Comparison of ENCODE assay signal across 8 cellular contexts in the genomic region with DNA sequence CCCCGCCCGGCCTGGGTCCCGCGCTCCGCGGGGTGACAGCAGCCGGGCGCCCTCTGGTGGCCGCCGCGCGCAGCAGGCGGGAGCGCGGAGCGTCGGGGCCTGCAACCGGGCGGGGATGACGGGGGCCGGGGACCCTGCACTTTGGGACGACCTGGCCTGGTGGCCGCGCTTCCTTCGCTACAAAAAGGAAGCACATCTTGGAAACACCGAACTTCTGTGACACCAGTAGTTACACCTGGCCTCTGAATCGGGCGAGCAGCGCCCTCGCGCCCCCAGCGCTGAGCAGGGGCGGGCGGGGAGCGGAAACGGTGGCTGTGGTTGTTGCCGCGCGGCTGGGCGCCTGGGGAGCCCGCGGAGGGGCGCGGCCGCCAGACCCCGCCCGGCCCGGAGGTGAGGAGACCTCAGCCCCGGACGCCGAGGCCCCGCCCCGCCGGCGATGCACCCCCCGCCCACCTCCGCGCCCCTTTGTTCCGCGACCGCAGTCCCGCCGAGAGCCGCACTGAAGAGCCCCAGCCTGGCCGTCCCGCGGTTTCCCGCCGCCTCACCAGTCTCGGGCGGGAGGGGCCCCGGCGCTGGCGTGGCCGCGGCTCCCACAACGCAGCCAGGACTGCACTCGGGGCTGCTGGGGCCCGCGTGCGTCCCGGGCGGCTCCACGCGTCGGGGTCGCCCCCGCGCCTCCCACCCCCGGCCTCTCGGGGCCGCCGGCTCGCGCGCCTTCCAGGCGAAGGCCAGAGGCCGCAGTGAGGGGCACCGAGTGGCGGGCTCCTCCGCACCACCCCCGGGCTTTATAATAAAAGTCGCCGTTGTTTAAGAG. TPM values are rescaled to one million over a fixed set of nuclear protein-coding genes. Genes with fewer than 3 reads are reported as not detected.
DNase-seq lines count a peak whose midpoint lies in the region; ATAC-seq and TF ChIP-seq lines count a peak whose summit lies in the region.

No MANE protein-coding gene starts in this region.

- ATAC-seq in GM19395 (IDR thresholded peaks at IDR 0.05; ENCODE audit: unreplicated experiment) (peak; percentile 63), HG03520 (IDR thresholded peaks at IDR 0.05; ENCODE audit: unreplicated experiment) (peak; percentile 59)
- ATAC-seq in natural killer cell treated with Interleukin-12 subunit alpha and Interleukin-12 subunit beta and Interleukin-15 and Interleukin-18, amount 100 ng/mL, for 72 hours, result peak; percentile 89 to 91

- peak; percentile 64 for DNase-seq in CMK (ENCODE audit: low read depth)
- DNase-seq in NOMO-1 treated with DMSO at 0.1 percent for 48 hours (lab: John Stamatoyannopoulos, UW; ENCODE audit: unreplicated experiment), result peak; percentile 31
- DNase-seq in activated T-cell treated with anti-CD3 and anti-CD28 coated beads for 1 hour (ENCODE audit: low read depth), result peak; percentile 61
- no peak for DNase-seq in esophagus muscularis mucosa (ENCODE audit: extremely low spot score)
- DNase-seq in natural killer cell treated with Interleukin-12 subunit alpha and Interleukin-12 subunit beta and Interleukin-15 and Interleukin-18, amount 100 ng/mL, for 72 hours (ENCODE audit: low spot score), result peak; percentile 86
- DNase-seq in stomach, result peak; percentile 72

- H3K4me3 Mint-ChIP-seq in natural killer cell treated with Interleukin-12 subunit alpha and Interleukin-12 subunit beta and Interleukin-15 and Interleukin-18, amount 100 ng/mL, for 72 hours, result peak overlapping the region; percentile 78

- H3K27me3 Mint-ChIP-seq in natural killer cell treated with Interleukin-12 subunit alpha and Interleukin-12 subunit beta and Interleukin-15 and Interleukin-18, amount 100 ng/mL, for 72 hours, result no peaks in the 10 kb centered on the region

- H3K27ac ChIP-seq in esophagus muscularis mucosa (replicated peaks in 1 of 4) (peak overlapping the region; percentile 60 to 82 (median 76)), stomach (peak overlapping the region; percentile 91 to 96 (median 93))

- H3K27me3 ChIP-seq in esophagus muscularis mucosa (no peaks in the 10 kb centered on the region), stomach (no peaks in the 10 kb centered on the region)

- TF ChIP-seq CTCF in esophagus muscularis mucosa (IDR thresholded peaks at IDR 0.05) (peak; percentile 87 to 98 (median 93)), stomach (IDR thresholded peaks at IDR 0.05) (peak in 5 of 7 experiments; percentile 34 to 96 (median 72))

- TF ChIP-seq EP300 in esophagus muscularis mucosa (IDR thresholded peaks at IDR 0.05), result no peak
- TF ChIP-seq EP300 in stomach (IDR thresholded peaks at IDR 0.05), result no peak

- 2% methylated on average over 13 of the region's 104 CpGs for WGBS in esophagus muscularis mucosa
- WGBS in stomach, 5 donors, result 0 to 1% (median 1%) methylated on average over 9 to 104 of the region's 104 CpGs

- H3K9me3 ChIP-seq in esophagus muscularis mucosa, result no peaks in the 10 kb centered on the region
- H3K9me3 ChIP-seq in stomach, result no peaks in the 10 kb centered on the region

- no peaks in the 10 kb centered on the region for H3K9me3 Mint-ChIP-seq in natural killer cell treated with Interleukin-12 subunit alpha and Interleukin-12 subunit beta and Interleukin-15 and Interleukin-18, amount 100 ng/mL, for 72 hours

- no peaks in the 10 kb centered on the region for H3K36me3 Mint-ChIP-seq in natural killer cell treated with Interleukin-12 subunit alpha and Interleukin-12 subunit beta and Interleukin-15 and Interleukin-18, amount 100 ng/mL, for 72 hours

- H3K27ac Mint-ChIP-seq in natural killer cell treated with Interleukin-12 subunit alpha and Interleukin-12 subunit beta and Interleukin-15 and Interleukin-18, amount 100 ng/mL, for 72 hours, result no peak overlapping the region

- H3K4me3 ChIP-seq in esophagus muscularis mucosa (peak overlapping the region; percentile 68 to 82 (median 74)), stomach (peak overlapping the region; percentile 67 to 76 (median 73))

- H3K36me3 ChIP-seq in esophagus muscularis mucosa (no peaks in the 10 kb centered on the region), stomach (no peaks in the 10 kb centered on the region)

- intact Hi-C loops in esophagus muscularis mucosa (cut with DNase I), result loop anchor here (1.0 to 5.0 kb wide), 3 partner anchors 39 to 124 kb away; a partner anchor contains a TSS
- intact Hi-C loops in stomach (cut with DNase I; ENCODE audit: low total_unique reads), result loop anchor here (5.0 kb wide), 1 partner anchor 54 kb away; no protein-coding TSS in a partner anchor

- peaks cover 0 to 31% (median 20%) of the 10 kb centered on the region in 4 donors for H3K4me1 ChIP-seq in esophagus muscularis mucosa
- peaks cover 12 to 50% (median 46%) of the 10 kb centered on the region in 4 donors for H3K4me1 ChIP-seq in stomach

- TF ChIP-seq POLR2A in esophagus muscularis mucosa (IDR thresholded peaks at IDR 0.05; ENCODE audit: low read depth) (no peak), stomach (IDR thresholded peaks at IDR 0.05) (no peak)

- H3K4me1 Mint-ChIP-seq in natural killer cell treated with Interleukin-12 subunit alpha and Interleukin-12 subunit beta and Interleukin-15 and Interleukin-18, amount 100 ng/mL, for 72 hours (ENCODE audit: low read depth in 2 of 2), result peaks cover 17 to 22% of the 10 kb centered on the region in 2 donors

RNA-seq across cellular contexts. Expression of a gene that starts 59.3 kb away (rescaled TPM):
- total RNA-seq in esophagus muscularis mucosa (100 to 1,000 TPM; 319 to 384 (median 350) TPM), stomach (100 to 1,000 TPM in 3 of 5 donors, 10 to 100 TPM in 2; 30.7 to 541 (median 237) TPM)
- 100 to 1,000 TPM; 174 to 259 TPM for total RNA-seq in natural killer cell treated with Interleukin-12 subunit alpha and Interleukin-12 subunit beta and Interleukin-15 and Interleukin-18, amount 100 ng/mL, for 72 hours
- polyA plus RNA-seq in stomach, result 100 to 1,000 TPM; 754 to 995 (median 822) TPM
